8 cellular contexts compared by ENCODE assay signal in genomic region chr7:50446542-50446960, GRCh38. TPM values are rescaled to one million over a fixed set of nuclear protein-coding genes. Genes with fewer than 3 reads are reported as not detected.
DNase-seq lines count a peak whose midpoint lies in the region; ATAC-seq and TF ChIP-seq lines count a peak whose summit lies in the region.

No MANE protein-coding gene starts in this region.

- DNase-seq in Caco-2 (peak; percentile 81 to 86), M059J (ENCODE audit: low read depth) (peak; percentile 98), epithelial cell of prostate (ENCODE audit: low read depth, low spot score) (peak; percentile 97), HuH-7.5 (ENCODE audit: low spot score) (no peak), superior temporal gyrus (ENCODE audit: extremely low spot score) (no peak), SKM-1 treated with dmso at 0.1 percent for 144 hours (lab: John Stamatoyannopoulos, UW; ENCODE audit: unreplicated experiment) (no peak), NCI-H128 (lab: John Stamatoyannopoulos, UW; ENCODE audit: unreplicated experiment) (no peak)

- peaks cover 54% of the 10 kb centered on the region for H3K36me3 Mint-ChIP-seq in Caco-2 (ENCODE audit: insufficient read depth, unreplicated experiment)

- H3K27ac ChIP-seq in epithelial cell of prostate: peak overlapping the region; percentile 78

- no peak overlapping the region for H3K4me3 ChIP-seq in Caco-2 (ENCODE audit: low read depth, low read length)

- no peak for TF ChIP-seq CTCF in Caco-2 (IDR thresholded peaks at IDR 0.05; ENCODE audit: insufficient read depth in 1 of 2, low read depth in 1 of 2, low read length in 1 of 2, severe bottlenecking in 1 of 2, unreplicated experiment in 1 of 2)

- H3K27me3 Mint-ChIP-seq in Caco-2 (ENCODE audit: insufficient read depth, unreplicated experiment): no peaks in the 10 kb centered on the region

- H3K27me3 ChIP-seq in Caco-2 (replicated peaks; ENCODE audit: control insufficient read depth, insufficient read depth, low read length): no peaks in the 10 kb centered on the region

- H3K36me3 ChIP-seq in Caco-2 (ENCODE audit: control insufficient read depth, insufficient read depth, low read length): no peaks in the 10 kb centered on the region

- BruUV-seq in Caco-2 (replicated peaks; lab: Mats Ljungman, UMichigan): no TSS peak

- CTCF ChIA-PET in Caco-2 (lab: Charles Lee): interaction anchor here (1.0 kb wide), 2 partner anchors 20 to 28 kb away, joined by 3 to 8 read pairs; no protein-coding TSS in a partner anchor

- POLR2A ChIA-PET in Caco-2 (lab: Charles Lee): interaction anchor here (0.6 to 1.1 kb wide), 3 partner anchors 20 to 600 kb away, joined by 3 read pairs; no protein-coding TSS in a partner anchor

- intact Hi-C loops in Caco-2 (cut with micrococcal nuclease; ENCODE audit: unreplicated experiment): loop anchor here (1.0 kb wide), 2 partner anchors 20 to 930 kb away; no protein-coding TSS in a partner anchor

- peak overlapping the region; percentile 32 for H3K4me3 Mint-ChIP-seq in Caco-2 (ENCODE audit: unreplicated experiment)

- peak overlapping the region; percentile 68 for H3K27ac Mint-ChIP-seq in Caco-2 (ENCODE audit: unreplicated experiment)

- H3K4me1 ChIP-seq in Caco-2: peaks cover 27% of the 10 kb centered on the region

- ATAC-seq in GM21447 (IDR thresholded peaks at IDR 0.05; ENCODE audit: unreplicated experiment): peak; percentile 30

- peaks cover 21% of the 10 kb centered on the region for H3K4me1 Mint-ChIP-seq in Caco-2 (ENCODE audit: low read depth, unreplicated experiment)

- H3K9me3 Mint-ChIP-seq in Caco-2 (ENCODE audit: unreplicated experiment): no peaks in the 10 kb centered on the region

- H3K9me3 ChIP-seq in Caco-2: no peaks in the 10 kb centered on the region

RNA-seq across cellular contexts. Expression of gene FIGNL1, which starts 3.6 kb away (rescaled TPM):
- total RNA-seq in Caco-2 (2022): 41.9 and 47.2 TPM in 2 replicates
- 32.0 and 33.1 TPM in 2 replicates for total RNA-seq in M059J (2014; rRNA removed; shearing (Covaris generic))

Comparison
In these comparisons a context has a peak if more than half of its experiments do, and no peak if none do; other contexts are left out.
1. DNase-seq: peak in Caco-2 (2 of 2), M059J (single experiment) and epithelial cell of prostate (single experiment); none in HuH-7.5 (single experiment), superior temporal gyrus (single experiment), SKM-1 treated with dmso at 0.1 percent for 144 hours (single experiment) and NCI-H128 (single experiment).